13 cellular contexts compared by ENCODE assay signal in genomic region chr4:67035501-67035900, GRCh38.
DNase-seq lines count a peak whose midpoint lies in the region; ATAC-seq, FAIRE-seq and TF ChIP-seq lines count a peak whose summit lies in the region.
"Had no signal": no experiment of that assay in that cellular context is flagged by ENCODE, and none has a peak within 500 bp of the region (broad histone marks: within the 10 kb centered on the region; RNA-seq: fewer than 3 reads in every experiment).

No MANE protein-coding gene starts in this region.

- peaks cover 11% of the 10 kb centered on the region for H3K9me3 Mint-ChIP-seq in chondrocyte (ENCODE audit: low read depth)
- H3K9me3 Mint-ChIP-seq: stimulated activated memory B cell treated with anti-CD40 and anti-IgM and Interleukin-4, amounts not matched to agents 10 μg/mL and 1 μg/mL and 100 μg/mL, for 72 hours had no signal

- H3K4me1 ChIP-seq in esophagus muscularis mucosa, result no peaks in the 10 kb centered on the region

- TF ChIP-seq CTCF in bronchial epithelial cell (IDR thresholded peaks at IDR 0.05; ENCODE audit: insufficient read depth, low read length, severe bottlenecking), result no peak
- no peak for TF ChIP-seq CTCF in chondrocyte (IDR thresholded peaks at IDR 0.05)
- no peak for TF ChIP-seq CTCF in esophagus muscularis mucosa (IDR thresholded peaks at IDR 0.05)

- intact Hi-C loops in esophagus muscularis mucosa (cut with DNase I), result no loop called here

- no peak for TF ChIP-seq POLR2A in esophagus muscularis mucosa (IDR thresholded peaks at IDR 0.05; ENCODE audit: low read depth)

- WGBS in esophagus muscularis mucosa, result 20% methylated on average over 2 of the region's 2 CpGs

- DNase-seq in HCEC 1CT (peak; percentile 13), OCI-M1 (lab: John Stamatoyannopoulos, UW) (peak; percentile 54), bronchial epithelial cell (ENCODE audit: low read depth) (peak; percentile 91), non-pigmented ciliary epithelial cell (ENCODE audit: low read depth) (peak; percentile 52), chondrocyte (ENCODE audit: low spot score) (no peak), esophagus muscularis mucosa (ENCODE audit: extremely low spot score) (no peak), amygdala (lab: John Stamatoyannopoulos, UW) (no peak)
- DNase-seq: CD8-positive, alpha-beta memory T cell; MV-4-11; NCI-H774 had no signal

- no peak overlapping the region for H3K27ac ChIP-seq in esophagus muscularis mucosa (replicated peaks in 1 of 4)

- no peaks in the 10 kb centered on the region for H3K27me3 Mint-ChIP-seq in chondrocyte (ENCODE audit: low read depth)
- H3K27me3 Mint-ChIP-seq: CD8-positive, alpha-beta memory T cell; stimulated activated memory B cell treated with anti-CD40 and anti-IgM and Interleukin-4, amounts not matched to agents 10 μg/mL and 1 μg/mL and 100 μg/mL, for 72 hours had no signal

- H3K27me3 ChIP-seq in bronchial epithelial cell (ENCODE audit: control insufficient read depth, insufficient read depth, low read length) (no peaks in the 10 kb centered on the region), esophagus muscularis mucosa (no peaks in the 10 kb centered on the region)

- no peaks in the 10 kb centered on the region for H3K36me3 Mint-ChIP-seq in chondrocyte (ENCODE audit: low read depth)
- H3K36me3 Mint-ChIP-seq: CD8-positive, alpha-beta memory T cell; stimulated activated memory B cell treated with anti-CD40 and anti-IgM and Interleukin-4, amounts not matched to agents 10 μg/mL and 1 μg/mL and 100 μg/mL, for 72 hours had no signal

- TF ChIP-seq EP300 in esophagus muscularis mucosa (IDR thresholded peaks at IDR 0.05), result no peak

- no peaks in the 10 kb centered on the region for H3K9me3 ChIP-seq in esophagus muscularis mucosa

- H3K27ac Mint-ChIP-seq in chondrocyte (ENCODE audit: unreplicated experiment), result no peak overlapping the region
- H3K27ac Mint-ChIP-seq: stimulated activated memory B cell treated with anti-CD40 and anti-IgM and Interleukin-4, amounts not matched to agents 10 μg/mL and 1 μg/mL and 100 μg/mL, for 72 hours had no signal

- no peak for FAIRE-seq in bronchial epithelial cell (lab: Jason Lieb, UNC)

- H3K4me1 Mint-ChIP-seq in chondrocyte (ENCODE audit: low read depth), result peaks cover 23% of the 10 kb centered on the region
- H3K4me1 Mint-ChIP-seq: CD8-positive, alpha-beta memory T cell; stimulated activated memory B cell treated with anti-CD40 and anti-IgM and Interleukin-4, amounts not matched to agents 10 μg/mL and 1 μg/mL and 100 μg/mL, for 72 hours had no signal

- H3K4me3 Mint-ChIP-seq in chondrocyte (ENCODE audit: unreplicated experiment), result no peak overlapping the region
- H3K4me3 Mint-ChIP-seq: CD8-positive, alpha-beta memory T cell; neural crest cell; stimulated activated memory B cell treated with anti-CD40 and anti-IgM and Interleukin-4, amounts not matched to agents 10 μg/mL and 1 μg/mL and 100 μg/mL, for 72 hours had no signal

- no peaks in the 10 kb centered on the region for H3K36me3 ChIP-seq in bronchial epithelial cell (ENCODE audit: control insufficient read depth, insufficient read depth, low read length)
- no peaks in the 10 kb centered on the region for H3K36me3 ChIP-seq in esophagus muscularis mucosa

- H3K4me3 ChIP-seq in bronchial epithelial cell (ENCODE audit: low read depth, low read length) (no peak overlapping the region), esophagus muscularis mucosa (no peak overlapping the region)

- ATAC-seq in GM21360 (IDR thresholded peaks at IDR 0.05; ENCODE audit: unreplicated experiment), result no peak
- ATAC-seq: stimulated activated memory B cell treated with anti-CD40 and anti-IgM and Interleukin-4, amounts not matched to agents 10 μg/mL and 1 μg/mL and 100 μg/mL, for 72 hours had no signal

Comparison
In these comparisons a context has a peak if more than half of its experiments do, and no peak if none do; other contexts are left out.
1. DNase-seq: peak in HCEC 1CT (single experiment), OCI-M1 (single experiment), bronchial epithelial cell (single experiment) and non-pigmented ciliary epithelial cell (single experiment); none in chondrocyte (single experiment), esophagus muscularis mucosa (single experiment) and amygdala (0 of 56).